24 cellular contexts compared by ENCODE assay signal in the genomic region with DNA sequence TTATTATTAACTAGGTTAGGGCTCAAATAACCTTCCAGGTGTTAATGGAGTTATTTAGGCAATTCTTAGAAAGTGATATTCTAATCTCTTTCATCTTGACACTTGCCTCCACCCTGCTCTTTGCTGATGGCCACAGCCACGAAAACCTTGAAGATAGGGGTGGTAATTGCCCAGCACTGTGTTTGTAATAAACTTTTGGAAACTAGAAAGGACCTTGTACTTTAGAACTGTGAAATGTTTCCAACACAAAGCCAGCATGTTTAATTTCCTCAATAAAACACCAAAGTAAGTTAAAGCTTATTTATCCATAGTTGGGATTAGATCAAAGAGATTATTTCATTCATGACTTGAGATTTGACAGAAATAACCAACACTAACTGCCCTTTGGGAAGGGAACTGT.
"Had no signal": no experiment of that assay in that cellular context is flagged by ENCODE, and none has a peak within 500 bp of the region (broad histone marks: within the 10 kb centered on the region; RNA-seq: fewer than 3 reads in every experiment).

No MANE protein-coding gene starts in this region.

- H3K79me2 ChIP-seq: parathyroid adenoma had no signal

- H3K4me3 ChIP-seq: gastrocnemius medialis, left ventricle myocardium inferior, lower lobe of right lung, prostate gland, right atrium auricular region, sigmoid colon, spleen, thoracic aorta, vagina had no signal

- H3K27ac ChIP-seq: epithelial cell of prostate, left ventricle myocardium inferior, lower lobe of right lung, neutrophil, parathyroid adenoma, prostate gland, right atrium auricular region, sigmoid colon, spleen, thoracic aorta, vagina had no signal

- H3K4me1 ChIP-seq: gastrocnemius medialis, left ventricle myocardium inferior, lower lobe of right lung, parathyroid adenoma, prostate gland, right atrium auricular region, sigmoid colon, spleen, vagina had no signal

- DNase-seq: cerebellar nuclear complex; effector CD8-positive, alpha-beta T cell; endodermal cell; foreskin fibroblast; gastrocnemius medialis; head of caudate nucleus; left ventricle myocardium inferior; lower lobe of right lung; naive B cell; sigmoid colon; spleen; stimulated activated CD4-positive, alpha-beta T cell treated with anti-CD3 and anti-CD28 coated beads, Interleukin-2, amount 100 ng/mL, for 48 hours; stimulated activated naive B cell treated with anti-CD40 and anti-IgM and Interleukin-4, amounts not matched to agents 10 μg/mL and 1 μg/mL and 100 μg/mL, for 72 hours; trophoblast cell had no signal

- H3K36me3 ChIP-seq: gastrocnemius medialis, neutrophil, prostate gland, spleen had no signal

- FAIRE-seq: keratinocyte had no signal

- H3K9me3 ChIP-seq: gastrocnemius medialis, left ventricle myocardium inferior, lower lobe of right lung, neutrophil, prostate gland, right atrium auricular region, sigmoid colon, spleen, thoracic aorta, vagina had no signal

- H2AFZ ChIP-seq: parathyroid adenoma had no signal

- ATAC-seq: esophagus mucosa; gastrocnemius medialis; lower lobe of right lung; natural killer cell treated with Interleukin-12 subunit alpha and Interleukin-12 subunit beta and Interleukin-15 and Interleukin-18, amount 100 ng/mL, for 72 hours; stimulated activated naive B cell treated with anti-CD40 and anti-IgM and Interleukin-4, amounts not matched to agents 10 μg/mL and 1 μg/mL and 100 μg/mL, for 72 hours had no signal

- H3K27me3 ChIP-seq: gastrocnemius medialis, neutrophil, right atrium auricular region, sigmoid colon, vagina had no signal
